2 cellular contexts compared by ENCODE assay signal in genomic region chr9:21137020-21137419, GRCh38.
TF ChIP-seq lines count a peak whose summit lies in the region.

No MANE protein-coding gene starts in this region.

TF ChIP-seq in HepG2, 621 proteins besides CTCF, POLR2A, EP300 and RAD21:
- TF ChIP-seq MAFF (IDR thresholded peaks at IDR 0.05; ENCODE audit: low read depth, low read length) (peak; percentile 85), MAFK (conservative IDR thresholded peaks at IDR 0.05 in 1 of 2, IDR thresholded peaks at IDR 0.05 in 1 of 2; ENCODE audit: low read length in 2 of 2) (peak; percentile 80 to 91), HOXA7 (CRISPR knock-in tag; IDR thresholded peaks at IDR 0.05) (no peak), MTERF4 (CRISPR knock-in tag; IDR thresholded peaks at IDR 0.05) (no peak)
TF ChIP-seq in HepG2: peak in this region for 2.

TF ChIP-seq in H1, 55 proteins besides CTCF, POLR2A, EP300 and RAD21:
- peak; percentile 32; the same call in 1 of the 2 replicates for TF ChIP-seq MAFK (IDR thresholded peaks at IDR 0.05; ENCODE audit: low read depth, low read length)
- TF ChIP-seq TBP (IDR thresholded peaks at IDR 0.05; ENCODE audit: low read depth, low read length): no peak
TF ChIP-seq in H1: peak in this region for 1.
